In genomic region chr6:41288025-41288777, GRCh38 we compare ENCODE assay signal across 8 cellular contexts. TPM values are rescaled to one million over a fixed set of nuclear protein-coding genes. Genes with fewer than 3 reads are reported as not detected.
DNase-seq lines count a peak whose midpoint lies in the region; ATAC-seq and TF ChIP-seq lines count a peak whose summit lies in the region.

No MANE protein-coding gene starts in this region.

- H3K4me1 ChIP-seq in MM.1S (ENCODE audit: low read length) = peaks cover 10% of the 10 kb centered on the region
- H3K4me1 ChIP-seq in CD4-positive, alpha-beta memory T cell (ENCODE audit: insufficient read depth, low read length) = no peaks in the 10 kb centered on the region

- H3K36me3 Mint-ChIP-seq in progenitor cell of endocrine pancreas (ENCODE audit: insufficient read depth) = no peaks in the 10 kb centered on the region
- H3K36me3 Mint-ChIP-seq in CD4-positive, alpha-beta memory T cell = no peaks in the 10 kb centered on the region

- H3K9me2 ChIP-seq in MM.1S (replicated peaks; ENCODE audit: insufficient read depth, low read length) = no peaks in the 10 kb centered on the region

- POLR2A ChIA-PET in CD4-positive, alpha-beta memory T cell (lab: Charles Lee; ENCODE audit: partially characterized antibody) = no interaction called here

- intact Hi-C loops in CD4-positive, alpha-beta memory T cell (cut with micrococcal nuclease) = no loop called here

- peaks cover 13% of the 10 kb centered on the region for H3K27me3 Mint-ChIP-seq in progenitor cell of endocrine pancreas
- H3K27me3 Mint-ChIP-seq in CD4-positive, alpha-beta memory T cell = peaks cover 7 to 8% of the 10 kb centered on the region in 2 donors

- no peak overlapping the region for H3K27ac ChIP-seq in MM.1S (ENCODE audit: low read length)
- H3K27ac ChIP-seq in CD4-positive, alpha-beta memory T cell (ENCODE audit: low read depth, low read length) = no peak overlapping the region

- CTCF ChIA-PET in CD4-positive, alpha-beta memory T cell (lab: Charles Lee; ENCODE audit: partially characterized antibody) = no interaction called here

- peak overlapping the region; percentile 25 for H3K4me3 Mint-ChIP-seq in progenitor cell of endocrine pancreas (ENCODE audit: low read depth)
- H3K4me3 Mint-ChIP-seq in CD4-positive, alpha-beta memory T cell = no peak overlapping the region

- ATAC-seq in GM18505 (IDR thresholded peaks at IDR 0.05; ENCODE audit: unreplicated experiment) = peak; percentile 53

- no peaks in the 10 kb centered on the region for H3K9me3 Mint-ChIP-seq in progenitor cell of endocrine pancreas (ENCODE audit: low read depth)
- no peaks in the 10 kb centered on the region for H3K9me3 Mint-ChIP-seq in CD4-positive, alpha-beta memory T cell

- peak; percentile 70 for DNase-seq in MM.1S
- peak; percentile 91 to 95 for DNase-seq in SHP77 (lab: John Stamatoyannopoulos, UW)
- DNase-seq in progenitor cell of endocrine pancreas (ENCODE audit: low spot score, unreplicated experiment) = no peak
- no peak for DNase-seq in medulla oblongata (ENCODE audit: extremely low spot score)
- no peak for DNase-seq in NCI-H82 (lab: John Stamatoyannopoulos, UW)
- no peak for DNase-seq in CD4-positive, alpha-beta memory T cell
- DNase-seq in GM03348 (ENCODE audit: low spot score) = no peak

- H3K9me3 ChIP-seq in MM.1S (replicated peaks; ENCODE audit: insufficient read depth, low read length) = no peaks in the 10 kb centered on the region
- H3K9me3 ChIP-seq in CD4-positive, alpha-beta memory T cell (ENCODE audit: control insufficient read depth in 1 of 2, low read length in 2 of 2) = no peaks in the 10 kb centered on the region

- peak overlapping the region; percentile 17 for H3K4me2 ChIP-seq in MM.1S (ENCODE audit: low read depth, low read length)

- no peaks in the 10 kb centered on the region for H3K79me2 ChIP-seq in MM.1S (ENCODE audit: low read length)

- no peaks in the 10 kb centered on the region for H3K27me3 ChIP-seq in MM.1S (replicated peaks; ENCODE audit: insufficient read depth, low read length)
- H3K27me3 ChIP-seq in CD4-positive, alpha-beta memory T cell (ENCODE audit: insufficient read depth, low read length) = no peaks in the 10 kb centered on the region

- peaks cover 25% of the 10 kb centered on the region for H3K4me1 Mint-ChIP-seq in progenitor cell of endocrine pancreas (ENCODE audit: low read depth)
- H3K4me1 Mint-ChIP-seq in CD4-positive, alpha-beta memory T cell = no peaks in the 10 kb centered on the region

- TF ChIP-seq POLR2A in GM18505 (IDR thresholded peaks at IDR 0.05; ENCODE audit: borderline replicate concordance, extremely low read depth, insufficient read depth, insufficient read length) = no peak

- H3F3A ChIP-seq in MM.1S (ENCODE audit: insufficient read depth, low read length) = no peaks in the 10 kb centered on the region

- no peak overlapping the region for H2AFZ ChIP-seq in MM.1S (ENCODE audit: low read length)

- TF ChIP-seq CTCF in MM.1S (IDR thresholded peaks at IDR 0.05; ENCODE audit: low read length) = no peak
- TF ChIP-seq CTCF in progenitor cell of endocrine pancreas (IDR thresholded peaks at IDR 0.05; ENCODE audit: unreplicated experiment) = no peak

- H3K9ac ChIP-seq in MM.1S (ENCODE audit: low read length) = no peak overlapping the region; the same call in 1 of the 2 replicates

- no peaks in the 10 kb centered on the region for H3K36me3 ChIP-seq in MM.1S (replicated peaks; ENCODE audit: insufficient read depth, low read length)
- no peaks in the 10 kb centered on the region for H3K36me3 ChIP-seq in CD4-positive, alpha-beta memory T cell (ENCODE audit: insufficient read depth, low read length)

- H3K27ac Mint-ChIP-seq in progenitor cell of endocrine pancreas = peak overlapping the region; percentile 33
- no peak overlapping the region for H3K27ac Mint-ChIP-seq in CD4-positive, alpha-beta memory T cell

- no peaks in the 10 kb centered on the region for H4K20me1 ChIP-seq in MM.1S (ENCODE audit: insufficient read depth, low read length)

- H3K4me3 ChIP-seq in MM.1S (ENCODE audit: low read length) = no peak overlapping the region
- no peak overlapping the region for H3K4me3 ChIP-seq in CD4-positive, alpha-beta memory T cell (ENCODE audit: low read length in 2 of 2)

RNA-seq across cellular contexts. Expression of gene TREM1, which starts 1.7 kb away (rescaled TPM):
- total RNA-seq in progenitor cell of endocrine pancreas = not detected in 2 replicates
- not detected for total RNA-seq in CD4-positive, alpha-beta memory T cell
- not detected for polyA plus RNA-seq in CD4-positive, alpha-beta memory T cell

RNA-seq across cellular contexts. Expression of gene NCR2, which starts 47.2 kb away (rescaled TPM):
- total RNA-seq in progenitor cell of endocrine pancreas = not detected in 2 replicates
- total RNA-seq in CD4-positive, alpha-beta memory T cell = not detected
- not detected for polyA plus RNA-seq in CD4-positive, alpha-beta memory T cell

Comparison
In these comparisons a context has a peak if more than half of its experiments do, and no peak if none do; other contexts are left out.
1. DNase-seq: peak in MM.1S (single experiment) and SHP77 (2 of 2); none in progenitor cell of endocrine pancreas (single experiment), medulla oblongata (single experiment), NCI-H82 (single experiment), CD4-positive, alpha-beta memory T cell (0 of 5) and GM03348 (single experiment).